ENCODE assay signal across 28 cellular contexts in genomic region chr2:169094676-169095075, GRCh38. TPM values are rescaled to one million over a fixed set of nuclear protein-coding genes. Genes with fewer than 3 reads are reported as not detected.
"Had no signal": no experiment of that assay in that cellular context is flagged by ENCODE, and none has a peak within 500 bp of the region (broad histone marks: within the 10 kb centered on the region; RNA-seq: fewer than 3 reads in every experiment).

No MANE protein-coding gene starts in this region.

- H3K9me3 ChIP-seq: SJCRH30 had no signal

- H3K4me1 ChIP-seq: SJCRH30 had no signal

- H3K9ac ChIP-seq: KMS-11 had no signal

- ATAC-seq: activated T-helper 17 cell treated with anti-CD3 and anti-CD28 coated beads, Interleukin-2, amount 50 U/mL, for 72 hours had no signal

- H3K4me3 ChIP-seq: SJCRH30, SK-N-MC had no signal

- H3K4me2 ChIP-seq: KMS-11 had no signal

- H3K27ac ChIP-seq: KMS-11, SJCRH30, SK-N-MC had no signal

- H3K27me3 ChIP-seq: brain microvascular endothelial cell, SJCRH30 had no signal

- DNase-seq: activated CD4-positive, alpha-beta T cell treated with anti-CD3 and anti-CD28 coated beads, Interleukin-2, amount 10 ng/mL, durations not matched to agents 24 days and 14 days; activated CD4-positive, alpha-beta T cell treated with anti-CD3 and anti-CD28 coated beads, Interleukin-2, amount 50 U/mL, for 4 hours; activated CD8-positive, alpha-beta T cell treated with anti-CD3 and anti-CD28 coated beads for 36 hours; activated effector memory CD4-positive, alpha-beta T cell treated with anti-CD3 and anti-CD28 coated beads, Interleukin-2, amount 50 U/mL, for 16 hours; activated naive CD4-positive, alpha-beta T cell; activated naive CD4-positive, alpha-beta T cell treated with anti-CD3 and anti-CD28 coated beads, Interleukin-2, amount 50 U/mL, for 16 hours; activated naive CD8-positive, alpha-beta T cell treated with anti-CD3 and anti-CD28 coated beads for 36 hours; activated T-cell treated with anti-CD3 and anti-CD28 coated beads, Interleukin-2, amount 50 U/mL, for 1 hour; activated T-cell treated with anti-CD3 and anti-CD28 coated beads, Interleukin-2, amount 50 U/mL, for 72 hours; amniotic stem cell; aorta; brain microvascular endothelial cell; central memory CD4-positive, alpha-beta T cell; NCI-H1092; NCI-H1436 treated with DMSO at 0.1 percent for 48 hours; NCI-H1694 treated with DMSO at 0.1 percent for 48 hours; NCI-H2029; NCI-H345; NCI-H510A; NCI-H69; SHP77; SJCRH30; T1000 had no signal

- H3K36me3 ChIP-seq: brain microvascular endothelial cell, SJCRH30 had no signal

RNA-seq across cellular contexts. Expression of gene DHRS9, which starts 25.3 kb away (rescaled TPM):
- total RNA-seq: activated CD8-positive, alpha-beta T cell treated with anti-CD3 and anti-CD28 coated beads for 36 hours; activated naive CD8-positive, alpha-beta T cell treated with anti-CD3 and anti-CD28 coated beads for 36 hours; LHCN-M2; M059J; SJCRH30 had no signal
